Comparison of ENCODE assay signal across 6 cellular contexts in genomic region chr17:45146616-45147101, GRCh38. TPM values are rescaled to one million over a fixed set of nuclear protein-coding genes. Genes with fewer than 3 reads are reported as not detected.
A peak's percentile ranks its signal among the peaks of the same experiment; 100 is the strongest.
DNase-seq lines count a peak whose midpoint lies in the region; ATAC-seq and TF ChIP-seq lines count a peak whose summit lies in the region.

No MANE protein-coding gene starts in this region.

- H3T11ph ChIP-seq in H9 (ENCODE audit: low read length): no peak overlapping the region

- H4K5ac ChIP-seq in H9 (ENCODE audit: insufficient read length, low read depth, low read length): no peak overlapping the region

- peaks cover 3% of the 10 kb centered on the region for H3K79me1 ChIP-seq in H9 (ENCODE audit: insufficient read depth, low read depth, low read length, poor library complexity, severe bottlenecking)

- H3K9me3 Mint-ChIP-seq in H9: no peaks in the 10 kb centered on the region; a peak in 1 of 5 replicates

- WGBS in H9 (ENCODE audit: extremely low coverage, insufficient read length, low lambda C conversion rate): no CpG with 5 or more reads among the region's 9 CpGs

- no peaks in the 10 kb centered on the region for H4K20me1 ChIP-seq in H9 (ENCODE audit: control insufficient read depth, insufficient read depth, insufficient read length)

- ATAC-seq in HG03280 (IDR thresholded peaks at IDR 0.05; ENCODE audit: unreplicated experiment): no peak

- peaks cover 2% of the 10 kb centered on the region; the same call in 1 of the 2 replicates for H3K4me1 ChIP-seq in H9 (ENCODE audit: insufficient read depth, low read length)
- H3K4me1 ChIP-seq in adipocyte (ENCODE audit: control insufficient read depth, insufficient read depth, low read length): peaks cover 37% of the 10 kb centered on the region

- H3K9ac ChIP-seq in H9 (ENCODE audit: extremely low read depth, insufficient read length, low read length) (peak overlapping the region; percentile 92), adipocyte (ENCODE audit: low read length) (peak overlapping the region; percentile 96)

- no peak overlapping the region for H2BK20ac ChIP-seq in H9 (ENCODE audit: low read depth, low read length, poor library complexity, severe bottlenecking)

- H4K8ac ChIP-seq in H9 (replicated peaks; ENCODE audit: insufficient read length, low read depth, low read length): no peak overlapping the region

- peak overlapping the region; percentile 99 for H3K27ac Mint-ChIP-seq in H9

- H3K79me2 ChIP-seq in H9 (ENCODE audit: insufficient read depth, low read length): no peaks in the 10 kb centered on the region; the same call in 1 of the 2 replicates

- H2BK15ac ChIP-seq in H9 (ENCODE audit: low read depth, low read length): no peak overlapping the region

- DNase-seq in H9: peak; percentile 24
- DNase-seq in adipocyte (ENCODE audit: low read depth): no peak
- peak; percentile 83 for DNase-seq in mucosa of gallbladder (ENCODE audit: low spot score)
- DNase-seq in AG20443 (ENCODE audit: low spot score): no peak
- no peak for DNase-seq in cortex of kidney (lab: John Stamatoyannopoulos, UW)

- no peak overlapping the region for H3K4ac ChIP-seq in H9 (ENCODE audit: low read depth, low read length)

- H3K23me2 ChIP-seq in H9 (ENCODE audit: insufficient read length, low read depth, low read length, poor library complexity, severe bottlenecking): peaks cover 22% of the 10 kb centered on the region

- peaks cover 2% of the 10 kb centered on the region for H3K27me3 Mint-ChIP-seq in H9 (ENCODE audit: low read depth)

- no peaks in the 10 kb centered on the region for H3K9me3 ChIP-seq in H9 (ENCODE audit: control insufficient read depth, low read depth, low read length)
- H3K9me3 ChIP-seq in adipocyte (ENCODE audit: control insufficient read depth, low read length): no peaks in the 10 kb centered on the region

- no peak overlapping the region for H3K14ac ChIP-seq in H9 (ENCODE audit: insufficient read depth, low read length)

- peak overlapping the region; percentile 98 to 99 for H3K4me3 Mint-ChIP-seq in H9

- no peak overlapping the region for H2BK12ac ChIP-seq in H9 (ENCODE audit: insufficient read length, low read depth, low read length)

- H3K4me1 Mint-ChIP-seq in H9: peaks cover 40 to 48% of the 10 kb centered on the region in 2 experiments

- peaks cover 0 to 5% (median 3%) of the 10 kb centered on the region in 3 experiments; a peak in 2 of 7 replicates for H3K36me3 Mint-ChIP-seq in H9 (ENCODE audit: insufficient read depth in 1 of 3, low read depth in 3 of 3)

- H2AK5ac ChIP-seq in H9 (ENCODE audit: insufficient read length, low read length): no peak overlapping the region

- H3K4me2 ChIP-seq in H9 (ENCODE audit: insufficient read depth, insufficient read length, low read length): peak overlapping the region; percentile 46

- no peaks in the 10 kb centered on the region for H3K36me3 ChIP-seq in adipocyte (ENCODE audit: control insufficient read depth, insufficient read depth, low read length, severe bottlenecking)

- peak overlapping the region; percentile 87 for H3K4me3 ChIP-seq in adipocyte (ENCODE audit: low read length)

- no peak overlapping the region for H3K18ac ChIP-seq in H9 (ENCODE audit: insufficient read length, low read depth, low read length)

- H3K27me3 ChIP-seq in H9 (ENCODE audit: insufficient read depth, low read length) (no peaks in the 10 kb centered on the region), adipocyte (replicated peaks; ENCODE audit: control insufficient read depth, insufficient read depth, low read length) (no peaks in the 10 kb centered on the region)

- no peak overlapping the region for H2AFZ ChIP-seq in H9 (ENCODE audit: low read length)

- no peak overlapping the region for H3K56ac ChIP-seq in H9 (ENCODE audit: insufficient read length, low read depth, low read length)

- H2BK5ac ChIP-seq in H9 (ENCODE audit: insufficient read length, low read length): no peak overlapping the region

- no peak overlapping the region for H3K27ac ChIP-seq in H9 (ENCODE audit: insufficient read length, low read depth, low read length)

- H2BK120ac ChIP-seq in H9 (ENCODE audit: low read depth, low read length, poor library complexity, severe bottlenecking): no peak overlapping the region

- no peak for TF ChIP-seq CTCF in H9 (conservative IDR thresholded peaks at IDR 0.05)

- no peak overlapping the region for H4K91ac ChIP-seq in H9 (ENCODE audit: insufficient read length, low read depth, low read length)

- no peak overlapping the region for H3K23ac ChIP-seq in H9 (ENCODE audit: insufficient read length, low read depth, low read length)

RNA-seq across cellular contexts. Expression of gene HEXIM1, which starts 1.6 kb away (rescaled TPM):
- 32.4 and 33.0 TPM in 2 replicates for total RNA-seq in H9 (2021)
- 62.5 TPM for total RNA-seq in mucosa of gallbladder

RNA-seq across cellular contexts. Expression of gene ACBD4, which starts 11.2 kb away (rescaled TPM):
- total RNA-seq in H9 (2021) (9.7 and 10.5 TPM in 2 replicates), mucosa of gallbladder (29.8 TPM)

RNA-seq across cellular contexts. Expression of gene PLCD3, which starts 14.3 kb away (rescaled TPM):
- total RNA-seq in H9 (2021) (41.6 and 48.5 TPM in 2 replicates), mucosa of gallbladder (63.6 TPM)

RNA-seq across cellular contexts. Expression of gene HEXIM2, which starts 15.0 kb away (rescaled TPM):
- total RNA-seq in H9 (2021) (12.5 and 16.1 TPM in 2 replicates), mucosa of gallbladder (14.9 TPM)

Comparison
In these comparisons a context has a peak if more than half of its experiments do, and no peak if none do; other contexts are left out.
1. DNase-seq: peak in H9 (single experiment) and mucosa of gallbladder (single experiment); none in adipocyte (single experiment), AG20443 (single experiment) and cortex of kidney (single experiment).